8 cellular contexts compared by ENCODE assay signal in the genomic region with DNA sequence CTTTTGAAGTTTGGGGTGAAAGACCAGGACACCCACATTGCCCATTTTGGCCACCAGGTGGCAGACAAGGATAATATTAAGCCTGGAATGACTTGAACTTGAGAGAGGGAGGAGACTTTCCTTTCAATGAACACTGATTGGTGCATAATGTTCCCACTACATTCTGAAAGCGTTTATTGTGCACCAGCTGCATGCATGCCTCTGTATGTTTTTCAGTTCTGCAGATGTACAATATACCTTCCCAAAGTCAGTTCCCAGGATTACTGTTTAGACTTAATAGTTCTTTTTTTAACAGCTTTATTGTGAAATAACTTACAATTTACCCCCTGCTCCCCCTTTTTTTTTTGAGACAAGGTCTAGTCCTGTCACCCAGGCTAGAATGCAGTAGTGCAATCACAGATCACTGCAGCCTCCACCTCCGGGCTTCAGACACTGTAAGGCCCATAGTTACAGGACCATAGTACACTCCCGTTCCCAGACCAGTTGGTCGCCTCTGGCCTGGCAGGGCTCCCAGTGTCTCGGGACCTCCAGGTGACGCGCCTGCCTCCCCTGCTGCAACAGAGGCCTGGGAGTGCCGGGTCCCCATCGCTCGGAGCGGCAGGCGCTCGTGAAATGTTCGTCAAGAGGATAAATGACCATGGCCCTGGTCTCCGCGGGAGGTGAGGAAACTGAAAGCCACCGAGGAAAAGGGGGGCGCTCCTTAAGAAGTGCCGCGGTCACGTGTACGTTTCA. TPM values are rescaled to one million over a fixed set of nuclear protein-coding genes. Genes with fewer than 3 reads are reported as not detected.
A peak's percentile ranks its signal among the peaks of the same experiment; 100 is the strongest.
DNase-seq lines count a peak whose midpoint lies in the region; ATAC-seq and TF ChIP-seq lines count a peak whose summit lies in the region.

No MANE protein-coding gene starts in this region.

- peak; percentile 92 to 93 for TF ChIP-seq RAD21 in liver (IDR thresholded peaks at IDR 0.05)

- TF ChIP-seq CTCF in liver (IDR thresholded peaks at IDR 0.05; ENCODE audit: low read depth, low read length, missing input control), result peak; percentile 94

- H3K36me3 ChIP-seq in liver (ENCODE audit: control insufficient read depth in 4 of 4, insufficient read depth in 3 of 4, low read depth in 1 of 4, low read length in 3 of 4), result peaks cover 7 to 14% (median 11%) of the 10 kb centered on the region in 4 donors

- peaks cover 10 to 32% (median 25%) of the 10 kb centered on the region in 4 donors for H3K4me1 ChIP-seq in liver (ENCODE audit: control insufficient read depth in 4 of 4, insufficient read depth in 4 of 4, low read length in 3 of 4)

- peak overlapping the region; percentile 89 for H3K4me3 Mint-ChIP-seq in activated CD4-positive, alpha-beta T cell treated with anti-CD3 and anti-CD28 coated beads, Interleukin-2, amount 10 ng/mL, durations not matched to agents 24 days and 14 days
- peak overlapping the region; percentile 75 for H3K4me3 Mint-ChIP-seq in dendritic cell treated with granulocyte-macrophage colony-stimulating factor and Interleukin-4, amounts not matched to agents 40 ng/mL and 50 ng/mL, for 4 days

- H3K9me3 Mint-ChIP-seq in activated CD4-positive, alpha-beta T cell treated with anti-CD3 and anti-CD28 coated beads, Interleukin-2, amount 10 ng/mL, durations not matched to agents 24 days and 14 days, result no peaks in the 10 kb centered on the region
- H3K9me3 Mint-ChIP-seq in dendritic cell treated with granulocyte-macrophage colony-stimulating factor and Interleukin-4, amounts not matched to agents 40 ng/mL and 50 ng/mL, for 4 days, result no peaks in the 10 kb centered on the region

- H3K4me3 ChIP-seq in liver (ENCODE audit: low read depth in 1 of 3, low read length in 3 of 3), result peak overlapping the region; percentile 35 to 54 (median 46)

- DNase-seq in NK-92 treated with Interleukin-12 subunit alpha and Interleukin-12 subunit beta, amount 100 ng/mL, for 24 hours (lab: John Stamatoyannopoulos, UW), result peak; percentile 34
- no peak for DNase-seq in NK-92 (lab: John Stamatoyannopoulos, UW; ENCODE audit: unreplicated experiment)
- DNase-seq in NCI-H524 treated with DMSO at 0.1 percent for 48 hours (lab: John Stamatoyannopoulos, UW), result peak; percentile 25
- DNase-seq in activated CD4-positive, alpha-beta T cell treated with anti-CD3 and anti-CD28 coated beads, Interleukin-2, amount 10 ng/mL, durations not matched to agents 24 days and 14 days, result peak; percentile 96
- DNase-seq in stimulated activated CD4-positive, alpha-beta T cell treated with anti-CD3 and anti-CD28 coated beads, Interleukin-4, amount 100 ng/mL, for 1 hour, result peak; percentile 82

- H3K27ac Mint-ChIP-seq in activated CD4-positive, alpha-beta T cell treated with anti-CD3 and anti-CD28 coated beads, Interleukin-2, amount 10 ng/mL, durations not matched to agents 24 days and 14 days, result peak overlapping the region; percentile 23
- H3K27ac Mint-ChIP-seq in dendritic cell treated with granulocyte-macrophage colony-stimulating factor and Interleukin-4, amounts not matched to agents 40 ng/mL and 50 ng/mL, for 4 days, result no peak overlapping the region

- H3K9ac ChIP-seq in liver (ENCODE audit: low read depth in 1 of 2, low read length in 2 of 2), result no peak overlapping the region

- H3K27me3 Mint-ChIP-seq in activated CD4-positive, alpha-beta T cell treated with anti-CD3 and anti-CD28 coated beads, Interleukin-2, amount 10 ng/mL, durations not matched to agents 24 days and 14 days, result peaks cover 32% of the 10 kb centered on the region
- H3K27me3 Mint-ChIP-seq in dendritic cell treated with granulocyte-macrophage colony-stimulating factor and Interleukin-4, amounts not matched to agents 40 ng/mL and 50 ng/mL, for 4 days, result peaks cover 51% of the 10 kb centered on the region

- no peaks in the 10 kb centered on the region for H3K27me3 ChIP-seq in liver (ENCODE audit: control insufficient read depth in 4 of 4, insufficient read depth in 4 of 4, low read length in 3 of 4)

- intact Hi-C loops in activated CD4-positive, alpha-beta T cell treated with anti-CD3 and anti-CD28 coated beads, Interleukin-2, amount 10 ng/mL, durations not matched to agents 24 days and 14 days (cut with micrococcal nuclease), result loop anchor here (1.0 to 5.0 kb wide), 2 partner anchors 52 to 210 kb away; partner anchors contain the start of genes FBXL8 and TRADD
- intact Hi-C loops in dendritic cell treated with granulocyte-macrophage colony-stimulating factor and Interleukin-4, amounts not matched to agents 40 ng/mL and 50 ng/mL, for 4 days (cut with micrococcal nuclease), result loop anchor here (5.0 kb wide), 1 partner anchor 240 kb away; no protein-coding TSS in a partner anchor

- peaks cover 6% of the 10 kb centered on the region for H3K36me3 Mint-ChIP-seq in activated CD4-positive, alpha-beta T cell treated with anti-CD3 and anti-CD28 coated beads, Interleukin-2, amount 10 ng/mL, durations not matched to agents 24 days and 14 days (ENCODE audit: low read depth)
- peaks cover 24% of the 10 kb centered on the region for H3K36me3 Mint-ChIP-seq in dendritic cell treated with granulocyte-macrophage colony-stimulating factor and Interleukin-4, amounts not matched to agents 40 ng/mL and 50 ng/mL, for 4 days (ENCODE audit: low read depth)

- WGBS in liver, result under 1% methylated on average over 22 of the region's 22 CpGs

- peaks cover 18% of the 10 kb centered on the region for H3K4me1 Mint-ChIP-seq in activated CD4-positive, alpha-beta T cell treated with anti-CD3 and anti-CD28 coated beads, Interleukin-2, amount 10 ng/mL, durations not matched to agents 24 days and 14 days
- H3K4me1 Mint-ChIP-seq in dendritic cell treated with granulocyte-macrophage colony-stimulating factor and Interleukin-4, amounts not matched to agents 40 ng/mL and 50 ng/mL, for 4 days (ENCODE audit: low read depth), result peaks cover 26% of the 10 kb centered on the region

- peak; percentile 71 for ATAC-seq in HG03175 (IDR thresholded peaks at IDR 0.05; ENCODE audit: unreplicated experiment)

- no peaks in the 10 kb centered on the region for H3K9me3 ChIP-seq in liver (ENCODE audit: control insufficient read depth in 4 of 4, low read length in 3 of 4)

- no peak overlapping the region for H3K27ac ChIP-seq in liver (ENCODE audit: low read depth in 1 of 2, low read length in 2 of 2)

TF ChIP-seq in liver, 16 proteins besides CTCF, POLR2A, EP300 and RAD21 (continues in another document):
- TF ChIP-seq HNF4A (conservative IDR thresholded peaks at IDR 0.05) (peak; percentile 13 to 60), YY1 (IDR thresholded peaks at IDR 0.05) (peak; percentile 5), RXRA (IDR thresholded peaks at IDR 0.05) (peak; percentile 41 to 72), GABPA (IDR thresholded peaks at IDR 0.05 in 1 of 2, conservative IDR thresholded peaks at IDR 0.05 in 1 of 2) (no peak), MAX (IDR thresholded peaks at IDR 0.05) (no peak), SP1 (IDR thresholded peaks at IDR 0.05) (peak; percentile 49), HNF4G (IDR thresholded peaks at IDR 0.05) (peak; percentile 29), EGR1 (IDR thresholded peaks at IDR 0.05; ENCODE audit: low read depth in 2 of 2) (no peak), ATF3 (IDR thresholded peaks at IDR 0.05) (no peak), NR2F2 (IDR thresholded peaks at IDR 0.05) (peak; percentile 40), JUND (IDR thresholded peaks at IDR 0.05) (no peak), TAF1 (conservative IDR thresholded peaks at IDR 0.05) (no peak), FOXA2 (IDR thresholded peaks at IDR 0.05) (no peak)

RNA-seq across cellular contexts. Expression of gene CES2, which starts 12.2 kb away (rescaled TPM):
- total RNA-seq in activated CD4-positive, alpha-beta T cell treated with anti-CD3 and anti-CD28 coated beads, Interleukin-2, amount 10 ng/mL, durations not matched to agents 24 days and 14 days, result 30.6 and 33.6 TPM in 2 replicates
- total RNA-seq in liver, result 100 to 1,000 TPM in 1 of 2 donors, 10 to 100 TPM in 1; 21.2 to 200 TPM
- 100 to 1,000 TPM; 173 to 190 TPM for polyA plus RNA-seq in liver

RNA-seq across cellular contexts. Expression of gene CIAO2B, which starts 13.3 kb away (rescaled TPM):
- total RNA-seq in activated CD4-positive, alpha-beta T cell treated with anti-CD3 and anti-CD28 coated beads, Interleukin-2, amount 10 ng/mL, durations not matched to agents 24 days and 14 days, result 170 and 176 TPM in 2 replicates
- total RNA-seq in liver, result 10 to 100 TPM; 51.1 to 52.5 TPM
- 100 to 1,000 TPM; 120 TPM for polyA plus RNA-seq in liver

RNA-seq across cellular contexts. Expression of gene CES3, which starts 13.6 kb away (rescaled TPM):
- 6.8 and 7.0 TPM in 2 replicates for total RNA-seq in activated CD4-positive, alpha-beta T cell treated with anti-CD3 and anti-CD28 coated beads, Interleukin-2, amount 10 ng/mL, durations not matched to agents 24 days and 14 days
- 10 to 100 TPM in 1 of 2 donors, under 1 TPM in 1; 0.19 to 28.3 TPM for total RNA-seq in liver
- 10 to 100 TPM; 12.3 to 12.7 TPM for polyA plus RNA-seq in liver

RNA-seq across cellular contexts. Expression of gene RRAD, which starts 22.1 kb away (rescaled TPM):
- total RNA-seq in activated CD4-positive, alpha-beta T cell treated with anti-CD3 and anti-CD28 coated beads, Interleukin-2, amount 10 ng/mL, durations not matched to agents 24 days and 14 days, result 1.3 TPM in 2 replicates
- total RNA-seq in liver, result under 1 TPM; 0.14 to 0.50 TPM
- polyA plus RNA-seq in liver, result under 1 TPM; 0.58 to 0.61 TPM

RNA-seq across cellular contexts. Expression of gene CDH16, which starts 28.8 kb away (rescaled TPM):
- total RNA-seq in activated CD4-positive, alpha-beta T cell treated with anti-CD3 and anti-CD28 coated beads, Interleukin-2, amount 10 ng/mL, durations not matched to agents 24 days and 14 days, result not detected in 2 replicates
- under 1 TPM in 1 of 2 donors, not detected in 1; 0.56 TPM for total RNA-seq in liver
- polyA plus RNA-seq in liver, result not detected
